ENCODE assay signal across 8 cellular contexts in the genomic region with DNA sequence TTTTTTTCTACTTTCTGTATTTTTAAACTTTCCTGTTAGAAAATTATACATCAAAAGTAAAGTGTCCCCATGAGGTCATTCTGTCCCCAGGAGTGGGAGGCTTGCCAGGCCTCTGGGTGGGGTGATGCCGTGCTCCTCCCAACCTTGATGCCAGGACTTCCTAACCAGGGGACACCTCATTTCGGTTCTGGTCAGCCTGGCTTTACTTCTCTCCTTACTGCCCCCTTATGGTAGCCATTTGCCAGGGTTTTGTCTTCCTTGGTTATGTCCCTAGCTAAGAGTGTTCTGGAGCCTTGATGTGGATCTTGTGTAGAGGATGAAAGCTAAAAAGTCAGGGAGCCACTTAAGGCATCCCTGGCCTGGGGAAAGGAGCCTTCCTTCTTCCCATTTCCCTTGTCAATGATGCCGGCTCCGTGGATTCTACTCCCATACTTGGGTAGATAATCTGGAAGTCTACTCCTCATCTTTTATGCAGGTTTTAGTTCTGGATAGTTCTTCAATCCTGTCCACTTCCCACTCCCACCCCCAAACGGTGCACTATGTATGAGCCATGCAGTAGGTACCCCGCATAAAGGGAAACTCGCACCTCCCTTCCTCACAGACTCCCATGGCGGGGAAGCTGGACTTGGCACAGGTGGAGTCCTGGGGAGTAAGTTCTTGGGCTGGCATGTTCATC.
A peak's percentile ranks its signal among the peaks of the same experiment; 100 is the strongest.
DNase-seq lines count a peak whose midpoint lies in the region; ATAC-seq lines count a peak whose summit lies in the region.

No MANE protein-coding gene starts in this region.

- DNase-seq in activated T-cell treated with anti-CD3 and anti-CD28 coated beads, Interleukin-2, amount 50 U/mL, for 72 hours = peak; percentile 17 to 22
- DNase-seq in activated T-cell treated with anti-CD3 and anti-CD28 coated beads, Interleukin-2, amount 50 U/mL, for 4 hours = no peak
- DNase-seq in NCI-H146 (lab: John Stamatoyannopoulos, UW) (peak; percentile 73), amniotic epithelial cell (ENCODE audit: low read depth) (peak; percentile 61), hepatic stellate cell (ENCODE audit: low spot score) (peak; percentile 57), smooth muscle cell of the brain vasculature (ENCODE audit: low read depth, low spot score) (peak; percentile 50)
- no peak for DNase-seq in effector memory CD4-positive, alpha-beta T cell

- H3K36me3 ChIP-seq in effector memory CD4-positive, alpha-beta T cell (ENCODE audit: control insufficient read depth, insufficient read depth, low read length) = no peaks in the 10 kb centered on the region

- no peak overlapping the region for H3K27ac ChIP-seq in effector memory CD4-positive, alpha-beta T cell (ENCODE audit: insufficient read depth, low read length, poor library complexity, severe bottlenecking)

- H3K4me3 Mint-ChIP-seq in activated T-cell treated with anti-CD3 and anti-CD28 coated beads, Interleukin-2, amount 50 U/mL, for 72 hours = no peak overlapping the region
- H3K4me3 Mint-ChIP-seq in activated T-cell treated with anti-CD3 and anti-CD28 coated beads, Interleukin-2, amount 50 U/mL, for 4 hours = no peak overlapping the region

- ATAC-seq in activated T-cell treated with anti-CD3 and anti-CD28 coated beads, Interleukin-2, amount 50 U/mL, for 72 hours (replicated peaks in 1 of 2) = peak in 1 of 2 donors; percentile 45
- ATAC-seq in activated T-cell treated with anti-CD3 and anti-CD28 coated beads, Interleukin-2, amount 50 U/mL, for 4 hours = no peak
- no peak for ATAC-seq in GM18907 (IDR thresholded peaks at IDR 0.05; ENCODE audit: unreplicated experiment)

- no peak overlapping the region for H3K4me3 ChIP-seq in effector memory CD4-positive, alpha-beta T cell (ENCODE audit: insufficient read depth, low read depth, low read length, poor library complexity, severe bottlenecking)

- H3K27ac Mint-ChIP-seq in activated T-cell treated with anti-CD3 and anti-CD28 coated beads, Interleukin-2, amount 50 U/mL, for 72 hours = no peak overlapping the region

- H3K4me1 ChIP-seq in effector memory CD4-positive, alpha-beta T cell (ENCODE audit: control insufficient read depth, insufficient read depth, low read length, poor library complexity, severe bottlenecking) = no peaks in the 10 kb centered on the region

- no peaks in the 10 kb centered on the region for H3K36me3 Mint-ChIP-seq in activated T-cell treated with anti-CD3 and anti-CD28 coated beads, Interleukin-2, amount 50 U/mL, for 72 hours (ENCODE audit: insufficient read depth in 2 of 2)
- H3K36me3 Mint-ChIP-seq in activated T-cell treated with anti-CD3 and anti-CD28 coated beads, Interleukin-2, amount 50 U/mL, for 4 hours (ENCODE audit: insufficient read depth) = no peaks in the 10 kb centered on the region

- H3K27me3 Mint-ChIP-seq in activated T-cell treated with anti-CD3 and anti-CD28 coated beads, Interleukin-2, amount 50 U/mL, for 72 hours (ENCODE audit: low read depth) = peaks cover 9% of the 10 kb centered on the region
- H3K27me3 Mint-ChIP-seq in activated T-cell treated with anti-CD3 and anti-CD28 coated beads, Interleukin-2, amount 50 U/mL, for 4 hours (ENCODE audit: low read depth) = peaks cover 18% of the 10 kb centered on the region

- H3K9me3 ChIP-seq in effector memory CD4-positive, alpha-beta T cell (ENCODE audit: control insufficient read depth, low read length) = no peaks in the 10 kb centered on the region

- H3K4me1 Mint-ChIP-seq in activated T-cell treated with anti-CD3 and anti-CD28 coated beads, Interleukin-2, amount 50 U/mL, for 72 hours (ENCODE audit: low read depth) = no peaks in the 10 kb centered on the region
- no peaks in the 10 kb centered on the region for H3K4me1 Mint-ChIP-seq in activated T-cell treated with anti-CD3 and anti-CD28 coated beads, Interleukin-2, amount 50 U/mL, for 4 hours (ENCODE audit: low read depth)

- no peaks in the 10 kb centered on the region for H3K27me3 ChIP-seq in effector memory CD4-positive, alpha-beta T cell (replicated peaks; ENCODE audit: control insufficient read depth, insufficient read depth, low read length, poor library complexity, severe bottlenecking)

- no peaks in the 10 kb centered on the region for H3K9me3 Mint-ChIP-seq in activated T-cell treated with anti-CD3 and anti-CD28 coated beads, Interleukin-2, amount 50 U/mL, for 72 hours
- no peaks in the 10 kb centered on the region for H3K9me3 Mint-ChIP-seq in activated T-cell treated with anti-CD3 and anti-CD28 coated beads, Interleukin-2, amount 50 U/mL, for 4 hours

Comparison
In these comparisons a context has a peak if more than half of its experiments do, and no peak if none do; other contexts are left out.
1. DNase-seq: peak in activated T-cell treated with anti-CD3 and anti-CD28 coated beads, Interleukin-2, amount 50 U/mL, for 72 hours (2 of 2), NCI-H146 (single experiment), amniotic epithelial cell (single experiment), hepatic stellate cell (single experiment) and smooth muscle cell of the brain vasculature (single experiment); none in activated T-cell treated with anti-CD3 and anti-CD28 coated beads, Interleukin-2, amount 50 U/mL, for 4 hours (single experiment) and effector memory CD4-positive, alpha-beta T cell (0 of 3).